Comparison of ENCODE assay signal across 1 cellular context in genomic region chr9:127647451-127647850, GRCh38.
TF ChIP-seq lines count a peak whose summit lies in the region.

No MANE protein-coding gene starts in this region.

TF ChIP-seq in HEK293, 187 proteins besides CTCF, POLR2A, EP300 and RAD21 (continued from another document):
- TF ChIP-seq ZNF449 (tag by site-specific recombination; IDR thresholded peaks at IDR 0.05), result no peak
